ENCODE assay signal across 11 cellular contexts in the genomic region with DNA sequence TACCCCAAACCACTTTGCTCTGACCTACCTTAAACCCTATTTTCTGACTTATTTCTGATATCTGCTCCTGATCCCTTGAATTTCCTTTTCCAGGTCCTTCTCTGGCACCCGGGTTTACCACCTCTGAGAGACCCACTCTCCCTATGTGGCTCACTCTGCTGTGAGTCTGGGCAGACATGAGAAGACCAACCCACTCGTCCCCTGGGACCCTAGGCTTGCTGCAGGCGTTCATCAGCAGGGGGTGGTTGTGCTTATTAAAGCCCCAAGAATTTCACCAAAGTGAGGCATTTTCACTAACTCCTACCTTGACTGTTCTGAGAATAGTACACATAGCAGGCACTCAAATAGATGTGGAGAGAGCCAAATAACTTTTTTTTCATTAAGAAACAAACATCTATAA.
DNase-seq lines count a peak whose midpoint lies in the region; ATAC-seq and TF ChIP-seq lines count a peak whose summit lies in the region.
"Had no signal": no experiment of that assay in that cellular context is flagged by ENCODE, and none has a peak within 500 bp of the region (broad histone marks: within the 10 kb centered on the region; RNA-seq: fewer than 3 reads in every experiment).

No MANE protein-coding gene starts in this region.

- H2AFZ ChIP-seq in ACC112 (ENCODE audit: low read length, unreplicated experiment), result no peak overlapping the region

- H3K27me3 ChIP-seq in ACC112 (ENCODE audit: insufficient read depth, low read length), result no peaks in the 10 kb centered on the region
- H3K27me3 ChIP-seq: uterus had no signal

- peaks cover 28% of the 10 kb centered on the region for H3K4me1 ChIP-seq in ACC112 (ENCODE audit: control insufficient read depth, insufficient read depth, low read length, unreplicated experiment)

- peak overlapping the region; percentile 46 for H3K27ac ChIP-seq in ACC112 (ENCODE audit: low read depth, low read length)
- H3K27ac ChIP-seq: uterus, WERI-Rb-1 had no signal

- H3K79me2 ChIP-seq in ACC112 (ENCODE audit: control insufficient read depth, insufficient read depth, low read length, unreplicated experiment), result peaks cover 5% of the 10 kb centered on the region

- TF ChIP-seq CTCF in fibroblast of pulmonary artery (IDR thresholded peaks at IDR 0.05; ENCODE audit: low read length, missing control alignments), result no peak

- no peaks in the 10 kb centered on the region for H3K36me3 ChIP-seq in ACC112 (ENCODE audit: insufficient read depth, low read length)
- H3K36me3 ChIP-seq: uterus, WERI-Rb-1 had no signal

- peak; percentile 16 for DNase-seq in fibroblast of pulmonary artery (ENCODE audit: low read depth)
- DNase-seq in central memory CD4-positive, alpha-beta T cell, result no peak
- DNase-seq in NCI-H146 (lab: John Stamatoyannopoulos, UW), result no peak
- DNase-seq in activated effector memory CD4-positive, alpha-beta T cell treated with anti-CD3 and anti-CD28 coated beads, Interleukin-2, amount 50 U/mL, for 16 hours, result no peak
- DNase-seq in activated T-cell treated with anti-CD3 and anti-CD28 coated beads, Interleukin-2, amount 50 U/mL, for 1 hour, result no peak
- DNase-seq: MV-4-11, uterus, WERI-Rb-1 had no signal

- peak; percentile 41 for ATAC-seq in GM19025 (IDR thresholded peaks at IDR 0.05; ENCODE audit: low read depth, unreplicated experiment)
- ATAC-seq in HG03460 (IDR thresholded peaks at IDR 0.05; ENCODE audit: unreplicated experiment), result peak; percentile 45

- H3K4me3 ChIP-seq in ACC112 (ENCODE audit: low read depth, low read length) (peak overlapping the region; percentile 48), fibroblast of pulmonary artery (replicated peaks; ENCODE audit: low read depth, low read length) (no peak overlapping the region)
- H3K4me3 ChIP-seq: uterus had no signal
